ENCODE assay signal across 10 cellular contexts in genomic region chr20:46111028-46111835, GRCh38. TPM values are rescaled to one million over a fixed set of nuclear protein-coding genes. Genes with fewer than 3 reads are reported as not detected.
A peak's percentile ranks its signal among the peaks of the same experiment; 100 is the strongest.
DNase-seq lines count a peak whose midpoint lies in the region; ATAC-seq and TF ChIP-seq lines count a peak whose summit lies in the region.
"Had no signal": no experiment of that assay in that cellular context is flagged by ENCODE, and none has a peak within 500 bp of the region (broad histone marks: within the 10 kb centered on the region; RNA-seq: fewer than 3 reads in every experiment).

No MANE protein-coding gene starts in this region.

- H3K4me3 Mint-ChIP-seq in activated T-cell treated with anti-CD3 and anti-CD28 coated beads, Interleukin-2, amount 50 U/mL, for 72 hours = no peak overlapping the region
- no peak overlapping the region for H3K4me3 Mint-ChIP-seq in activated T-cell treated with anti-CD3 and anti-CD28 coated beads, Interleukin-2, amount 50 U/mL, for 24 hours
- no peak overlapping the region for H3K4me3 Mint-ChIP-seq in stimulated activated naive CD8-positive, alpha-beta T cell treated with anti-CD3 and anti-CD28 coated beads, Interleukin-15, Interleukin-2, amounts not matched to agents 100 ng/mL and 50 ng/mL, for 24 hours
- H3K4me3 Mint-ChIP-seq: brain, nephron had no signal

- DNase-seq in activated T-cell treated with anti-CD3 and anti-CD28 coated beads, Interleukin-2, amount 50 U/mL, for 72 hours = peak; percentile 33 to 47
- no peak for DNase-seq in activated T-cell treated with anti-CD3 and anti-CD28 coated beads, Interleukin-2, amount 50 U/mL, for 24 hours
- DNase-seq in colonic mucosa (peak; percentile 24), ecto neural progenitor cell (ENCODE audit: low spot score) (no peak), A172 (ENCODE audit: low spot score) (no peak), DMS153 treated with DMSO at 0.1 percent for 48 hours (lab: John Stamatoyannopoulos, UW; ENCODE audit: unreplicated experiment) (no peak)

- no peak overlapping the region for H3K27ac ChIP-seq in colonic mucosa

- H3K36me3 ChIP-seq in colonic mucosa = no peaks in the 10 kb centered on the region

- peak overlapping the region; percentile 30 for H3K27ac Mint-ChIP-seq in activated T-cell treated with anti-CD3 and anti-CD28 coated beads, Interleukin-2, amount 50 U/mL, for 72 hours
- no peak overlapping the region for H3K27ac Mint-ChIP-seq in activated T-cell treated with anti-CD3 and anti-CD28 coated beads, Interleukin-2, amount 50 U/mL, for 24 hours
- H3K27ac Mint-ChIP-seq in stimulated activated naive CD8-positive, alpha-beta T cell treated with anti-CD3 and anti-CD28 coated beads, Interleukin-15, Interleukin-2, amounts not matched to agents 100 ng/mL and 50 ng/mL, for 24 hours = peak overlapping the region; percentile 36
- H3K27ac Mint-ChIP-seq: brain, nephron had no signal

- no peaks in the 10 kb centered on the region for H3K36me3 Mint-ChIP-seq in activated T-cell treated with anti-CD3 and anti-CD28 coated beads, Interleukin-2, amount 50 U/mL, for 72 hours (ENCODE audit: insufficient read depth in 2 of 2)
- H3K36me3 Mint-ChIP-seq in activated T-cell treated with anti-CD3 and anti-CD28 coated beads, Interleukin-2, amount 50 U/mL, for 24 hours (ENCODE audit: low read depth) = no peaks in the 10 kb centered on the region
- no peaks in the 10 kb centered on the region for H3K36me3 Mint-ChIP-seq in stimulated activated naive CD8-positive, alpha-beta T cell treated with anti-CD3 and anti-CD28 coated beads, Interleukin-15, Interleukin-2, amounts not matched to agents 100 ng/mL and 50 ng/mL, for 24 hours (ENCODE audit: low read depth)
- H3K36me3 Mint-ChIP-seq: brain had no signal

- H3K4me1 Mint-ChIP-seq in activated T-cell treated with anti-CD3 and anti-CD28 coated beads, Interleukin-2, amount 50 U/mL, for 72 hours (ENCODE audit: low read depth) = peaks cover 18% of the 10 kb centered on the region
- H3K4me1 Mint-ChIP-seq in activated T-cell treated with anti-CD3 and anti-CD28 coated beads, Interleukin-2, amount 50 U/mL, for 24 hours (ENCODE audit: low read depth) = peaks cover 9% of the 10 kb centered on the region
- peaks cover 20% of the 10 kb centered on the region for H3K4me1 Mint-ChIP-seq in stimulated activated naive CD8-positive, alpha-beta T cell treated with anti-CD3 and anti-CD28 coated beads, Interleukin-15, Interleukin-2, amounts not matched to agents 100 ng/mL and 50 ng/mL, for 24 hours (ENCODE audit: low read depth)
- H3K4me1 Mint-ChIP-seq: brain, nephron had no signal

- no peak overlapping the region for H3K4me3 ChIP-seq in colonic mucosa

- no peak overlapping the region for H3K9ac ChIP-seq in colonic mucosa (ENCODE audit: low read depth in 2 of 2, low read length in 2 of 2)

- peaks cover 74% of the 10 kb centered on the region for H3K27me3 Mint-ChIP-seq in activated T-cell treated with anti-CD3 and anti-CD28 coated beads, Interleukin-2, amount 50 U/mL, for 72 hours (ENCODE audit: low read depth)
- peaks cover 45% of the 10 kb centered on the region for H3K27me3 Mint-ChIP-seq in activated T-cell treated with anti-CD3 and anti-CD28 coated beads, Interleukin-2, amount 50 U/mL, for 24 hours
- H3K27me3 Mint-ChIP-seq in stimulated activated naive CD8-positive, alpha-beta T cell treated with anti-CD3 and anti-CD28 coated beads, Interleukin-15, Interleukin-2, amounts not matched to agents 100 ng/mL and 50 ng/mL, for 24 hours = peaks cover 35% of the 10 kb centered on the region

- no peaks in the 10 kb centered on the region for H3K9me3 Mint-ChIP-seq in activated T-cell treated with anti-CD3 and anti-CD28 coated beads, Interleukin-2, amount 50 U/mL, for 72 hours
- no peaks in the 10 kb centered on the region for H3K9me3 Mint-ChIP-seq in activated T-cell treated with anti-CD3 and anti-CD28 coated beads, Interleukin-2, amount 50 U/mL, for 24 hours
- no peaks in the 10 kb centered on the region for H3K9me3 Mint-ChIP-seq in stimulated activated naive CD8-positive, alpha-beta T cell treated with anti-CD3 and anti-CD28 coated beads, Interleukin-15, Interleukin-2, amounts not matched to agents 100 ng/mL and 50 ng/mL, for 24 hours

- intact Hi-C loops in colonic mucosa (cut with DNase I) = no loop called here

- no peaks in the 10 kb centered on the region for H3K9me3 ChIP-seq in colonic mucosa

- no peaks in the 10 kb centered on the region for H3K27me3 ChIP-seq in colonic mucosa

- H3K4me1 ChIP-seq in colonic mucosa = no peaks in the 10 kb centered on the region

- TF ChIP-seq CTCF in colonic mucosa (IDR thresholded peaks at IDR 0.05) = no peak

- peak; percentile 88 to 89 for ATAC-seq in activated T-cell treated with anti-CD3 and anti-CD28 coated beads, Interleukin-2, amount 50 U/mL, for 72 hours (replicated peaks in 1 of 2)
- peak; percentile 58 for ATAC-seq in HG03175 (IDR thresholded peaks at IDR 0.05; ENCODE audit: unreplicated experiment)

RNA-seq across cellular contexts. Expression of gene CD40, which starts 6.9 kb away (rescaled TPM):
- total RNA-seq in activated T-cell treated with anti-CD3 and anti-CD28 coated beads, Interleukin-2, amount 50 U/mL, for 72 hours = 1 to 10 TPM; 3.6 to 4.2 TPM
- 1 to 10 TPM; 2.8 to 4.4 TPM for total RNA-seq in colonic mucosa
- total RNA-seq in A172 (2014; rRNA removed; shearing (Covaris generic)) = not detected in 2 replicates

RNA-seq across cellular contexts. Expression of gene NCOA5, which starts 21.5 kb away (rescaled TPM):
- total RNA-seq in activated T-cell treated with anti-CD3 and anti-CD28 coated beads, Interleukin-2, amount 50 U/mL, for 72 hours = 10 to 100 TPM; 18.2 to 19.2 TPM
- total RNA-seq in colonic mucosa = 10 to 100 TPM; 20.4 to 32.1 TPM
- total RNA-seq in A172 (2014; rRNA removed; shearing (Covaris generic)) = 31.2 and 40.3 TPM in 2 replicates

Comparison
In these comparisons a context has a peak if more than half of its experiments do, and no peak if none do; other contexts are left out.
1. DNase-seq: peak in activated T-cell treated with anti-CD3 and anti-CD28 coated beads, Interleukin-2, amount 50 U/mL, for 72 hours (2 of 2) and colonic mucosa (single experiment); none in activated T-cell treated with anti-CD3 and anti-CD28 coated beads, Interleukin-2, amount 50 U/mL, for 24 hours (single experiment), ecto neural progenitor cell (single experiment), A172 (single experiment) and DMS153 treated with DMSO at 0.1 percent for 48 hours (single experiment).